In genomic region chr1:169184812-169185211, GRCh38 we compare ENCODE assay signal across 2 cellular contexts.
TF ChIP-seq lines count a peak whose summit lies in the region.

No MANE protein-coding gene starts in this region.

TF ChIP-seq in WTC11, 78 proteins besides CTCF, POLR2A, EP300 and RAD21 (continued from another document):
- no peak for TF ChIP-seq ZNF671 (CRISPR knock-in tag; IDR thresholded peaks at IDR 0.05)

TF ChIP-seq in HepG2, 621 proteins besides CTCF, POLR2A, EP300 and RAD21 (continued from another document):
- no peak for TF ChIP-seq YEATS4 (CRISPR knock-in tag; IDR thresholded peaks at IDR 0.05; ENCODE audit: borderline replicate concordance)
- no peak for TF ChIP-seq E2F1 (CRISPR knock-in tag; IDR thresholded peaks at IDR 0.05)
- no peak for TF ChIP-seq ZNF788 (CRISPR knock-in tag; IDR thresholded peaks at IDR 0.05; ENCODE audit: borderline replicate concordance)
- TF ChIP-seq ZNF382 (CRISPR knock-in tag; IDR thresholded peaks at IDR 0.05; ENCODE audit: borderline replicate concordance), result no peak
- TF ChIP-seq ATF1 (CRISPR knock-in tag; IDR thresholded peaks at IDR 0.05), result no peak
- no peak for TF ChIP-seq ZNF253 (CRISPR knock-in tag; IDR thresholded peaks at IDR 0.05; ENCODE audit: borderline replicate concordance)
- no peak for TF ChIP-seq RARG (CRISPR knock-in tag; IDR thresholded peaks at IDR 0.05; ENCODE audit: low read depth)
